ENCODE assay signal across 1 cellular context in the genomic region with DNA sequence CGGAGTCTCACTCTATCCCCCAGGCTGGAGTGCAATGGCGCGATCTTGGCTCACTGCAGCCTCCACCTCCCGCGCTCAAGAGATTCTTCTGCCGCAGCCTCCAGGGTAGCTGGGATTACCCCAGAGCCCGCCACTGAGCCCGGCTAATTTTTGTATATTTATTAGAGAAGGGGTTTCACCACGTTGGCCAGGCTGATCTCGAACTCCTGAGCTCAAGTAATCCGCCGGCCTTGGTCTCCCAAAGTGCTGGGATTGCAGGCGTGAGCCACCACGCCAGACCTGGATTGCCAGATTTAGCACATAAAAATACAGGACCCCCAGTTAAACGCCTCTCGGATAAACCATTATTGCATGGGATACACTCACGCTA.
TF ChIP-seq lines count a peak whose summit lies in the region.

No MANE protein-coding gene starts in this region.

TF ChIP-seq in SK-N-SH, 30 proteins besides CTCF, POLR2A, EP300 and RAD21 (continued from another document):
- no peak for TF ChIP-seq TCF12 (IDR thresholded peaks at IDR 0.05)
- TF ChIP-seq SMC3 (IDR thresholded peaks at IDR 0.05; ENCODE audit: low read depth, low read length): no peak
- no peak for TF ChIP-seq JUND (IDR thresholded peaks at IDR 0.05)
- no peak for TF ChIP-seq FOSL2 (IDR thresholded peaks at IDR 0.05; ENCODE audit: borderline replicate concordance, low read depth)
- no peak for TF ChIP-seq GATA2 (CRISPR knock-in tag; IDR thresholded peaks at IDR 0.05)
- TF ChIP-seq NRF1 (IDR thresholded peaks at IDR 0.05; ENCODE audit: low read depth, low read length): no peak
- TF ChIP-seq TEAD4 (IDR thresholded peaks at IDR 0.05; ENCODE audit: borderline replicate concordance, insufficient read depth): no peak
- TF ChIP-seq, protein P1, sequence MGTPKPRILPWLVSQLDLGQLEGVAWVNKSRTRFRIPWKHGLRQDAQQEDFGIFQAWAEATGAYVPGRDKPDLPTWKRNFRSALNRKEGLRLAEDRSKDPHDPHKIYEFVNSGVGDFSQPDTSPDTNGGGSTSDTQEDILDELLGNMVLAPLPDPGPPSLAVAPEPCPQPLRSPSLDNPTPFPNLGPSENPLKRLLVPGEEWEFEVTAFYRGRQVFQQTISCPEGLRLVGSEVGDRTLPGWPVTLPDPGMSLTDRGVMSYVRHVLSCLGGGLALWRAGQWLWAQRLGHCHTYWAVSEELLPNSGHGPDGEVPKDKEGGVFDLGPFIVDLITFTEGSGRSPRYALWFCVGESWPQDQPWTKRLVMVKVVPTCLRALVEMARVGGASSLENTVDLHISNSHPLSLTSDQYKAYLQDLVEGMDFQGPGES (IDR thresholded peaks at IDR 0.05; ENCODE audit: low read depth, low read length): no peak
- TF ChIP-seq, protein P2, sequence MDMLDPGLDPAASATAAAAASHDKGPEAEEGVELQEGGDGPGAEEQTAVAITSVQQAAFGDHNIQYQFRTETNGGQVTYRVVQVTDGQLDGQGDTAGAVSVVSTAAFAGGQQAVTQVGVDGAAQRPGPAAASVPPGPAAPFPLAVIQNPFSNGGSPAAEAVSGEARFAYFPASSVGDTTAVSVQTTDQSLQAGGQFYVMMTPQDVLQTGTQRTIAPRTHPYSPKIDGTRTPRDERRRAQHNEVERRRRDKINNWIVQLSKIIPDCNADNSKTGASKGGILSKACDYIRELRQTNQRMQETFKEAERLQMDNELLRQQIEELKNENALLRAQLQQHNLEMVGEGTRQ (IDR thresholded peaks at IDR 0.05; ENCODE audit: borderline replicate concordance, low read depth, low read length): no peak
- TF ChIP-seq RXRA (IDR thresholded peaks at IDR 0.05; ENCODE audit: borderline replicate concordance, low read depth): no peak
- no peak for TF ChIP-seq GABPA (IDR thresholded peaks at IDR 0.05; ENCODE audit: low read depth)
- TF ChIP-seq TAF1 (IDR thresholded peaks at IDR 0.05; ENCODE audit: borderline replicate concordance, low read depth, low read length): no peak
